ENCODE assay signal across 16 cellular contexts in genomic region chr1:26159113-26160039, GRCh38. TPM values are rescaled to one million over a fixed set of nuclear protein-coding genes. Genes with fewer than 3 reads are reported as not detected.
A peak's percentile ranks its signal among the peaks of the same experiment; 100 is the strongest.
DNase-seq lines count a peak whose midpoint lies in the region; ATAC-seq and TF ChIP-seq lines count a peak whose summit lies in the region.
"Had no signal": no experiment of that assay in that cellular context is flagged by ENCODE, and none has a peak within 500 bp of the region (broad histone marks: within the 10 kb centered on the region; RNA-seq: fewer than 3 reads in every experiment).

No MANE protein-coding gene starts in this region.

- peak overlapping the region; percentile 85 for H3K56ac ChIP-seq in mesendoderm (ENCODE audit: low read length)

- peak overlapping the region; percentile 83 for H2BK5ac ChIP-seq in mesendoderm (ENCODE audit: low read length)

- no peaks in the 10 kb centered on the region for H3K79me2 ChIP-seq in mesendoderm (ENCODE audit: control insufficient read depth, insufficient read depth, low read length)

- intact Hi-C loops in tibial artery (cut with DNase I; ENCODE audit: low total_unique reads), result loop anchor here (5.0 kb wide), 1 partner anchor 47 kb away; the partner anchor contains the start of gene PDIK1L

- H3K36me3 ChIP-seq in esophagus (ENCODE audit: control insufficient read depth in 2 of 2, insufficient read depth in 2 of 2, low read length in 1 of 2) (no peaks in the 10 kb centered on the region), mesendoderm (ENCODE audit: control insufficient read depth, insufficient read depth, low read length) (no peaks in the 10 kb centered on the region), tibial artery (no peaks in the 10 kb centered on the region)
- H3K36me3 ChIP-seq: Peyer's patch had no signal

- H3K4me2 ChIP-seq in mesendoderm (ENCODE audit: low read length), result peak overlapping the region; percentile 51

- no peak for TF ChIP-seq CTCF in tibial artery (IDR thresholded peaks at IDR 0.05)

- no peak for ATAC-seq in HG02981 (IDR thresholded peaks at IDR 0.05; ENCODE audit: unreplicated experiment)
- ATAC-seq: left lobe of liver had no signal

- peak overlapping the region; percentile 59 for H3K9ac ChIP-seq in mesendoderm (ENCODE audit: low read length)

- no peak for DNase-seq in Jurkat, Clone E6-1 (ENCODE audit: low read depth, low spot score)
- DNase-seq in mesendoderm (no peak), tibial artery (peak in 1 of 2 donors; percentile 31), MV-4-11 (lab: John Stamatoyannopoulos, UW) (no peak), NCI-H1417 treated with DMSO at 0.1 percent for 48 hours (lab: John Stamatoyannopoulos, UW) (no peak)
- DNase-seq: activated CD8-positive, alpha-beta memory T cell treated with anti-CD3 and anti-CD28 coated beads for 24 hours; cortex of kidney; foreskin melanocyte; NCI-H345; stimulated activated CD4-positive, alpha-beta T cell treated with anti-CD3 and anti-CD28 coated beads, Interleukin-4, amount 100 ng/mL, for 24 hours; T1000 had no signal

- H2BK15ac ChIP-seq in mesendoderm (replicated peaks; ENCODE audit: low read depth), result no peak overlapping the region

- no peaks in the 10 kb centered on the region for H3K79me1 ChIP-seq in mesendoderm (ENCODE audit: low read length)

- H3K9me3 ChIP-seq in esophagus (ENCODE audit: control insufficient read depth in 2 of 2, insufficient read depth in 1 of 2, low read depth in 1 of 2, low read length in 1 of 2) (no peaks in the 10 kb centered on the region), tibial artery (no peaks in the 10 kb centered on the region)
- H3K9me3 ChIP-seq: Peyer's patch had no signal

- no peak overlapping the region for H4K8ac ChIP-seq in mesendoderm (ENCODE audit: low read depth, low read length)

- H3K18ac ChIP-seq in mesendoderm (ENCODE audit: low read length), result peak overlapping the region; percentile 2

- peaks cover 0 to 20% of the 10 kb centered on the region in 2 donors for H3K4me1 ChIP-seq in esophagus (ENCODE audit: control insufficient read depth in 2 of 2, insufficient read depth in 2 of 2, low read length in 1 of 2)
- H3K4me1 ChIP-seq in mesendoderm (ENCODE audit: control insufficient read depth, low read depth, low read length), result peaks cover 32% of the 10 kb centered on the region
- H3K4me1 ChIP-seq in tibial artery, result peaks cover 0 to 25% (median 18%) of the 10 kb centered on the region in 4 donors

- peak overlapping the region; percentile 19 for H2BK120ac ChIP-seq in mesendoderm (ENCODE audit: low read depth, low read length)

- H3K27me3 ChIP-seq in esophagus (ENCODE audit: control insufficient read depth in 1 of 2, insufficient read depth in 2 of 2, low read length in 2 of 2), result peaks cover 0 to 5% of the 10 kb centered on the region in 2 donors
- peaks cover 6% of the 10 kb centered on the region for H3K27me3 ChIP-seq in mesendoderm (ENCODE audit: insufficient read depth, low read length, poor library complexity)
- H3K27me3 ChIP-seq in tibial artery, result peaks cover 0 to 55% of the 10 kb centered on the region in 2 donors

- peak overlapping the region; percentile 74 for H3K4ac ChIP-seq in mesendoderm (ENCODE audit: low read depth, low read length)

- peak overlapping the region; percentile 84 for H2AK5ac ChIP-seq in mesendoderm (ENCODE audit: low read length)

- H4K5ac ChIP-seq in mesendoderm (ENCODE audit: low read length), result no peak overlapping the region

- peak overlapping the region; percentile 20 for H3K4me3 ChIP-seq in Jurkat, Clone E6-1 (ENCODE audit: low read length)
- H3K4me3 ChIP-seq in esophagus (ENCODE audit: low read depth in 1 of 2, low read length in 2 of 2), result peak overlapping the region; percentile 1 to 36
- H3K4me3 ChIP-seq in mesendoderm (ENCODE audit: low read length), result no peak overlapping the region
- H3K4me3 ChIP-seq in tibial artery, result peak overlapping the region; percentile 15 to 63

- H3K27ac ChIP-seq in esophagus (ENCODE audit: low read depth in 2 of 2, low read length in 1 of 2) (peak overlapping the region in 1 of 2 donors; percentile 14), mesendoderm (ENCODE audit: low read depth, low read length) (no peak overlapping the region), tibial artery (no peak overlapping the region)
- H3K27ac ChIP-seq: Peyer's patch had no signal

- WGBS in esophagus, 2 donors, result 53 to 59% methylated on average over 7 of the region's 7 CpGs
- WGBS in mesendoderm (ENCODE audit: extremely low coverage, insufficient coverage, low lambda C conversion rate), result no CpG with 5 or more reads among the region's 7 CpGs

- H3K23ac ChIP-seq in mesendoderm (ENCODE audit: low read length), result peak overlapping the region; percentile 66

RNA-seq across cellular contexts. Expression of gene FAM110D, which starts 0.5 kb away (rescaled TPM):
- polyA plus RNA-seq in Jurkat, Clone E6-1 (2012; ENCODE audit: insufficient read depth, insufficient read length), result not detected
- 1 to 10 TPM in 1 of 2 donors, under 1 TPM in 1; 0.94 to 1.6 TPM for polyA plus RNA-seq in esophagus
- polyA plus RNA-seq in mesendoderm (2013, experiment 1 of 2), result 0.59 TPM
- 0.53 TPM for polyA plus RNA-seq in mesendoderm (2013, experiment 2 of 2)
- polyA plus RNA-seq: CD8-positive, alpha-beta memory T cell had no signal

RNA-seq across cellular contexts. Expression of gene C1orf232, which starts 9.4 kb away (rescaled TPM):
- not detected for polyA plus RNA-seq in Jurkat, Clone E6-1 (2012; ENCODE audit: insufficient read depth, insufficient read length)
- polyA plus RNA-seq in esophagus, result not detected
- not detected for polyA plus RNA-seq in mesendoderm (2013, experiment 1 of 2)
- not detected for polyA plus RNA-seq in mesendoderm (2013, experiment 2 of 2)
- polyA plus RNA-seq: CD8-positive, alpha-beta memory T cell had no signal

RNA-seq across cellular contexts. Expression of gene ZNF593, which starts 10.3 kb away (rescaled TPM):
- 52.9 TPM for polyA plus RNA-seq in Jurkat, Clone E6-1 (2012; ENCODE audit: insufficient read depth, insufficient read length)
- polyA plus RNA-seq in esophagus, result 10 to 100 TPM; 42.3 to 63.3 TPM
- polyA plus RNA-seq in mesendoderm (2013, experiment 1 of 2), result 64.2 TPM
- 64.2 TPM for polyA plus RNA-seq in mesendoderm (2013, experiment 2 of 2)

RNA-seq across cellular contexts. Expression of gene ZNF593OS, which starts 12.3 kb away (rescaled TPM):
- not detected for polyA plus RNA-seq in Jurkat, Clone E6-1 (2012; ENCODE audit: insufficient read depth, insufficient read length)
- under 1 TPM; 0.12 to 0.22 TPM for polyA plus RNA-seq in esophagus
- polyA plus RNA-seq in mesendoderm (2013, experiment 1 of 2), result not detected
- not detected for polyA plus RNA-seq in mesendoderm (2013, experiment 2 of 2)

RNA-seq across cellular contexts. Expression of gene CNKSR1, which starts 17.9 kb away (rescaled TPM):
- 1.6 TPM for polyA plus RNA-seq in Jurkat, Clone E6-1 (2012; ENCODE audit: insufficient read depth, insufficient read length)
- 10 to 100 TPM; 18.7 to 31.9 TPM for polyA plus RNA-seq in esophagus
- 8.5 TPM for polyA plus RNA-seq in mesendoderm (2013, experiment 1 of 2)
- polyA plus RNA-seq in mesendoderm (2013, experiment 2 of 2), result 8.5 TPM
- polyA plus RNA-seq: CD8-positive, alpha-beta memory T cell had no signal
